Comparison of ENCODE assay signal across 24 cellular contexts in the genomic region with DNA sequence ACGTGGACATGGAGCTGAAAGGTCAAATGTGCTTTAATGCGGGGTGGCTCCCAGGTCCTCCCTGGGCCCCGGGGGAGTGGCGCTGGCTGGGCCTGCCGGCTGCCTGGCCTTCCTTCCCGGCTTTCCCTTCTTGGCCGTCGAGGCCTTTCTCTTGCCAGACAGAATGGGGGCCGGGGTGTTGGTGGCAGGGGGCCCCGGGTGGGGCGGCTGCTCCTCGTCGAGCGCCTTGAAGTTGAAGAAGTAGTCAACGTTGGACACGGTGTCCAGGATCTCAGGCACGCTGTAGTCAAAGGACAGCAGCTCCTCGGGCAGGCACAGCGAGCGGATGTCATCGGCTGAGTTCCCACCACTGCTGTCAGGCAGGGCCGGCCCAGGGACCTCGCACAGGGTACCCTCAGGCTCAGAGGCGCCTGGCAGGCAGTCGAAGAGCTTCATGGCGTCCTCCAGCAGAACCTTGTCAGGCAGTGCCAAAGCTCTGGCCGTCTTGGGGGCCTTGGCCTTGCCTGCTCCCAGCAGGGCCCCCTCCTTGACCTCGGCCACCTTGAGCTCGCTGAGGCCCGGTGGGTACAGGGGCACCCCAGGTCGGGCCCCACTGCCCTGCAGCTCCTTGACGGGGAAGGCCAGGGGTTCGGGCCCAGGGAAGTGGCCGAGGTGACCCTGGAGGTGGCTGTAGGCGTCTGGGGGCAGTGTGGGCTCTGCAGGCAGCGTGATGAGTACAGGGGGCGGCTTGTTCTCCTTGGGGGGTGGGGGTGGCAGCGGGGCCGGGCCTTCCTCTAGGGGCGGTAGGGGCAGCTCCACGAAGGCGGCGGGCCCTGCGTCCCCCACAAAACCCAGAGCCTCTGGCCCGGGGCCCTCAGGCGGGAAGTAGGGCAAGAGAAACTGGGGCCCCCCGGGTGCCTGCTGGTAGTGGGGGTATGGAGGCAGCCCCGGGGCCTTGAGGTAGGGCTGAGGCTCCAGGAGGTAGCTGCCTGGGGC. TPM values are rescaled to one million over a fixed set of nuclear protein-coding genes. Genes with fewer than 3 reads are reported as not detected.
A peak's percentile ranks its signal among the peaks of the same experiment; 100 is the strongest.
DNase-seq lines count a peak whose midpoint lies in the region; ATAC-seq, FAIRE-seq and TF ChIP-seq lines count a peak whose summit lies in the region.
"Had no signal": no experiment of that assay in that cellular context is flagged by ENCODE, and none has a peak within 500 bp of the region (broad histone marks: within the 10 kb centered on the region; RNA-seq: fewer than 3 reads in every experiment).

No MANE protein-coding gene starts in this region.

- DNase-seq in heart left ventricle (no peak), left ventricle myocardium inferior (no peak), brain microvascular endothelial cell (no peak), frontal cortex (ENCODE audit: low spot score in 2 of 2) (no peak)
- no peak for DNase-seq in stimulated activated CD4-positive, alpha-beta T cell treated with anti-CD3 and anti-CD28 coated beads, Interleukin-4, amount 100 ng/mL, for 4 hours
- DNase-seq: CD8-positive, alpha-beta memory T cell; GM23248; MG63; NCI-H1417; NCI-H1694 treated with DMSO at 0.1 percent for 48 hours; NCI-H2081 treated with DMSO at 0.1 percent for 48 hours; NCI-H2171 treated with DMSO at 0.1 percent for 48 hours; NCI-H524 treated with DMSO at 0.1 percent for 48 hours; NCI-H82; SW 1271 had no signal

- H3K4me1 ChIP-seq in heart left ventricle (no peaks in the 10 kb centered on the region), left ventricle myocardium inferior (no peaks in the 10 kb centered on the region)

- intact Hi-C loops in heart left ventricle (cut with DNase I) = no loop called here
- intact Hi-C loops in left ventricle myocardium inferior (cut with micrococcal nuclease) = no loop called here

- TF ChIP-seq POLR2A in heart left ventricle (IDR thresholded peaks at IDR 0.05) = no peak

- peak in 3 of 4 donors; percentile 4 to 9 (median 6) for ATAC-seq in heart left ventricle
- ATAC-seq in SK-N-SH treated with all-trans-retinoic acid at 6 μM for 48 hours = peak; percentile 14
- peak; percentile 6 for ATAC-seq in esophagus mucosa
- no peak for ATAC-seq in HG02642 (IDR thresholded peaks at IDR 0.05; ENCODE audit: poor library complexity, unreplicated experiment)

- H3K9me3 ChIP-seq in heart left ventricle = no peaks in the 10 kb centered on the region
- no peaks in the 10 kb centered on the region for H3K9me3 ChIP-seq in left ventricle myocardium inferior (replicated peaks)
- H3K9me3 ChIP-seq: MG63 had no signal

- in situ Hi-C loops in brain microvascular endothelial cell (cut with HindIII; ENCODE audit: low pct_ligation_motif_present, low sequenced_read_pairs) = no loop called here

- H3K27ac ChIP-seq in heart left ventricle (no peak overlapping the region), left ventricle myocardium inferior (replicated peaks) (no peak overlapping the region), brain microvascular endothelial cell (no peak overlapping the region)
- H3K27ac ChIP-seq: C4-2B, GM23248 had no signal

- H3K36me3 ChIP-seq in heart left ventricle (peaks cover 0 to 51% (median 42%) of the 10 kb centered on the region in 9 donors), left ventricle myocardium inferior (peaks cover 41% of the 10 kb centered on the region), brain microvascular endothelial cell (replicated peaks) (peaks cover 28% of the 10 kb centered on the region)

- H3K27me3 ChIP-seq in heart left ventricle (no peaks in the 10 kb centered on the region), left ventricle myocardium inferior (ENCODE audit: low read depth) (no peaks in the 10 kb centered on the region), brain microvascular endothelial cell (replicated peaks) (no peaks in the 10 kb centered on the region)
- H3K27me3 ChIP-seq: MG63 had no signal

- TF ChIP-seq CTCF in heart left ventricle (IDR thresholded peaks at IDR 0.05) = no peak
- TF ChIP-seq CTCF in left ventricle myocardium inferior (IDR thresholded peaks at IDR 0.05; ENCODE audit: borderline replicate concordance) = no peak
- TF ChIP-seq CTCF in brain microvascular endothelial cell (IDR thresholded peaks at IDR 0.05; ENCODE audit: low read depth, low read length, missing control alignments) = no peak

- no peak for FAIRE-seq in frontal cortex (lab: Jason Lieb, UNC)
- FAIRE-seq: RCC 7860 had no signal

- H3K4me3 ChIP-seq in heart left ventricle (no peak overlapping the region), left ventricle myocardium inferior (no peak overlapping the region), brain microvascular endothelial cell (ENCODE audit: low read depth, low read length) (no peak overlapping the region)
- H3K4me3 ChIP-seq: GM23248, MG63 had no signal

- 82 to 87% (median 84%) methylated on average over 24 to 48 of the region's 48 CpGs for WGBS in heart left ventricle, 4 donors

TF ChIP-seq in SK-N-SH treated with all-trans-retinoic acid at 6 μM for 48 hours, 23 proteins besides CTCF, POLR2A, EP300 and RAD21:
- no peak for TF ChIP-seq RARB (CRISPR knock-in tag; IDR thresholded peaks at IDR 0.05)
- TF ChIP-seq ZNF70 (CRISPR knock-in tag; IDR thresholded peaks at IDR 0.05) = no peak
- TF ChIP-seq ESRRG (CRISPR knock-in tag; IDR thresholded peaks at IDR 0.05) = no peak

RNA-seq across cellular contexts. Expression of a gene that starts 1.3 kb away (rescaled TPM):
- 1 to 10 TPM in 5 of 9 donors, under 1 TPM in 2, not detected in 2; 0.96 to 1.9 (median 1.3) TPM for total RNA-seq in heart left ventricle
- 1 to 10 TPM in 1 of 2 donors, under 1 TPM in 1; 0.91 to 1.1 TPM for polyA plus RNA-seq in heart left ventricle
- total RNA-seq in left ventricle myocardium inferior = 1.1 TPM
- 1.8 TPM for total RNA-seq in esophagus mucosa
- total RNA-seq in frontal cortex = 0.41 TPM
- total RNA-seq: GM23248 had no signal

RNA-seq across cellular contexts. Expression of a gene that starts 7.7 kb away (rescaled TPM):
- total RNA-seq in heart left ventricle (10 to 100 TPM; 12.0 to 19.9 (median 15.3) TPM), left ventricle myocardium inferior (14.1 TPM), esophagus mucosa (24.2 TPM), frontal cortex (13.9 TPM)
- 10 to 100 TPM; 17.3 to 20.7 TPM for polyA plus RNA-seq in heart left ventricle

RNA-seq across cellular contexts. Expression of a gene that starts 21.6 kb away (rescaled TPM):
- total RNA-seq in heart left ventricle (10 to 100 TPM in 7 of 9 donors, 1 to 10 TPM in 2; 8.0 to 54.2 (median 17.2) TPM), left ventricle myocardium inferior (22.8 TPM), esophagus mucosa (2.7 TPM), frontal cortex (not detected)
- 10 to 100 TPM; 18.2 to 34.5 TPM for polyA plus RNA-seq in heart left ventricle
- total RNA-seq: A172, GM23248, LHCN-M2 had no signal
- polyA plus RNA-seq: GM23248 had no signal

RNA-seq across cellular contexts. Expression of a gene that starts 56.3 kb away (rescaled TPM):
- not detected for total RNA-seq in heart left ventricle
- not detected for polyA plus RNA-seq in heart left ventricle
- not detected for total RNA-seq in left ventricle myocardium inferior
- total RNA-seq in esophagus mucosa = 56.9 TPM
- total RNA-seq in frontal cortex = not detected
- total RNA-seq: A172; CD8-positive, alpha-beta memory T cell; GM23248; LHCN-M2; OCI-LY7; SK-MEL-5 had no signal
- polyA plus RNA-seq: CD8-positive, alpha-beta memory T cell; GM23248 had no signal
